Comparison of ENCODE assay signal across 9 cellular contexts in the genomic region with DNA sequence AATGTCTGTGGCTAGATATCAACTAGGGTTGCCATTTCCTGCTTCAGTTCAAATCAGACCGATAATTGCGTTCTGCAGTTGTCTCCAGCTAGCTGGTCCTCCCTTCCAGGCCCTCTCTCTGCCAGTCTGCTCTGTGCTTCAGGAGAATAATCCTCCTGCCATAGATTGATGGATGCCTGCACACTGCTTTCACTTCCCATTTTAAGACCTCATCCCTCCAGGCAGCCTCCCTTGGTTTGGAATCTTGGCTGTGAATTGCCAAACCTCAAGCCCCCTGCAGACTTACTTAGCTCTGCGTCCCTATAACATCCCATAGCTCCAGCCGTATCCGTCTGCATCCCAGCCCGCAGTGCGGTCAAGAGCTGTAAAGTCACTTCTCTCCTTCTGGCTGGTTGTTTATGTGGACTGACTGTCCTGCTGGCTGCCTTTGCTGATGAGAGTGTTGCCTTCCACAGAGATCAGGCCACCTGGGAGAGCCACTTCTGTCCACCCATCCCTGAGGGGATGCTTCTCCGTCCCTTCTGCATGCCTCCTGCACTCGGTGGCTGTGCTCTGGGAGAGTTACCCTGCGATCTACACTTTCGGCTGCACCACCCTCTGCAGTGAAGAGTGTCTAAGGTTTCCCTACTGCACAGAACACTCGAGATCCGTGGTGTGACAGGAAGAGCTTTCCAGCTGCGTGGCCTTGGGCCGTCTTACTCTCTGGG. TPM values are rescaled to one million over a fixed set of nuclear protein-coding genes. Genes with fewer than 3 reads are reported as not detected.
DNase-seq lines count a peak whose midpoint lies in the region; ATAC-seq, FAIRE-seq and TF ChIP-seq lines count a peak whose summit lies in the region.
"Had no signal": no experiment of that assay in that cellular context is flagged by ENCODE, and none has a peak within 500 bp of the region (broad histone marks: within the 10 kb centered on the region; RNA-seq: fewer than 3 reads in every experiment).

No MANE protein-coding gene starts in this region.

- H3K36me3 Mint-ChIP-seq in stimulated activated naive CD8-positive, alpha-beta T cell treated with anti-CD3 and anti-CD28 coated beads, Interleukin-15, Interleukin-2, amounts not matched to agents 100 ng/mL and 50 ng/mL, for 24 hours (ENCODE audit: low read depth): peaks cover 3% of the 10 kb centered on the region
- H3K36me3 Mint-ChIP-seq in activated B cell treated with CpG ODN at 0.5 μM for 24 hours (ENCODE audit: low read depth): no peaks in the 10 kb centered on the region

- peaks cover 97% of the 10 kb centered on the region for H3K4me1 ChIP-seq in HepG2 (ENCODE audit: insufficient read depth, low read length)

- no peaks in the 10 kb centered on the region for H3K9me3 ChIP-seq in HepG2 (ENCODE audit: low read length)

- no peak overlapping the region for H3K27ac Mint-ChIP-seq in stimulated activated naive CD8-positive, alpha-beta T cell treated with anti-CD3 and anti-CD28 coated beads, Interleukin-15, Interleukin-2, amounts not matched to agents 100 ng/mL and 50 ng/mL, for 24 hours
- H3K27ac Mint-ChIP-seq in activated B cell treated with CpG ODN at 0.5 μM for 24 hours: peak overlapping the region; percentile 92

- H3K4me3 ChIP-seq in HepG2 (replicated peaks in 1 of 3; ENCODE audit: insufficient read depth in 1 of 3, low read depth in 2 of 3, low read length in 3 of 3): no peak overlapping the region

- POLR2A ChIA-PET in activated B cell treated with CpG ODN at 0.5 μM for 24 hours (lab: Charles Lee) (interaction anchor here (4.7 kb wide), 1 partner anchor 23 kb away, joined by 144 read pairs; a partner anchor contains a TSS), HepG2 (lab: Yijun Ruan, JAX) (interaction anchor here (1.5 to 7.9 kb wide), 2 partner anchors 20 to 23 kb away, joined by 4 to 217 read pairs; a partner anchor contains a TSS)

- H3K79me2 ChIP-seq in HepG2 (ENCODE audit: insufficient read depth, low read length): no peaks in the 10 kb centered on the region

- intact Hi-C loops in activated B cell treated with CpG ODN at 0.5 μM for 24 hours (cut with micrococcal nuclease): no loop called here
- intact Hi-C loops in HepG2 (cut with micrococcal nuclease; ENCODE audit: unreplicated experiment): no loop called here

- no peak for TF ChIP-seq EP300 in HepG2 (IDR thresholded peaks at IDR 0.05; ENCODE audit: low read depth in 2 of 2, low read length in 2 of 2)
- no peak for TF ChIP-seq EP300 in HepG2 (CRISPR knock-in tag; IDR thresholded peaks at IDR 0.05; ENCODE audit: borderline replicate concordance)

- H3K9ac ChIP-seq in HepG2 (ENCODE audit: insufficient read depth, low read depth, low read length): no peak overlapping the region; the same call in 1 of the 2 replicates

- no peak overlapping the region for H2AFZ ChIP-seq in HepG2 (ENCODE audit: low read length)

- H4K20me1 ChIP-seq in HepG2 (ENCODE audit: insufficient read depth, low read length): no peaks in the 10 kb centered on the region

- H3K27me3 Mint-ChIP-seq in stimulated activated naive CD8-positive, alpha-beta T cell treated with anti-CD3 and anti-CD28 coated beads, Interleukin-15, Interleukin-2, amounts not matched to agents 100 ng/mL and 50 ng/mL, for 24 hours: no peaks in the 10 kb centered on the region
- no peaks in the 10 kb centered on the region for H3K27me3 Mint-ChIP-seq in activated B cell treated with CpG ODN at 0.5 μM for 24 hours

- H3K36me3 ChIP-seq in HepG2 (replicated peaks in 1 of 2; ENCODE audit: control insufficient read depth in 1 of 2, insufficient read depth in 2 of 2, low read length in 2 of 2): no peaks in the 10 kb centered on the region

- H3K27me3 ChIP-seq in HepG2 (ENCODE audit: control insufficient read depth in 1 of 2, insufficient read depth in 2 of 2, low read length in 2 of 2): no peaks in the 10 kb centered on the region

- CTCF ChIA-PET in activated B cell treated with CpG ODN at 0.5 μM for 24 hours (lab: Charles Lee) (no interaction called here), HepG2 (lab: Yijun Ruan, JAX; ENCODE audit: low intra/inter-chr PET ratio, low total read pairs) (no interaction called here)

- peak overlapping the region; percentile 5; the same call in 1 of the 2 replicates for H3K4me2 ChIP-seq in HepG2 (ENCODE audit: low read depth, low read length)

- H3K9me3 Mint-ChIP-seq in stimulated activated naive CD8-positive, alpha-beta T cell treated with anti-CD3 and anti-CD28 coated beads, Interleukin-15, Interleukin-2, amounts not matched to agents 100 ng/mL and 50 ng/mL, for 24 hours: no peaks in the 10 kb centered on the region
- H3K9me3 Mint-ChIP-seq in activated B cell treated with CpG ODN at 0.5 μM for 24 hours: no peaks in the 10 kb centered on the region

- no peak overlapping the region for H3K27ac ChIP-seq in HepG2 (ENCODE audit: extremely low read length, insufficient read depth, low read length)

- no peak for FAIRE-seq in HepG2 (lab: Jason Lieb, UNC)

- H3K4me3 Mint-ChIP-seq in stimulated activated naive CD8-positive, alpha-beta T cell treated with anti-CD3 and anti-CD28 coated beads, Interleukin-15, Interleukin-2, amounts not matched to agents 100 ng/mL and 50 ng/mL, for 24 hours: peak overlapping the region; percentile 64
- H3K4me3 Mint-ChIP-seq in activated B cell treated with CpG ODN at 0.5 μM for 24 hours: peak overlapping the region; percentile 5

- 89% methylated on average over 11 of the region's 15 CpGs for WGBS in HepG2 (ENCODE audit: low lambda C conversion rate)

- in situ Hi-C loops in HepG2 (cut with HindIII; ENCODE audit: extremely low pct_ligation_motif_present, low pct_unique_long_range_greater_than_20kb): no loop called here

- BruUV-seq in HepG2 (replicated peaks; lab: Mats Ljungman, UMichigan): no TSS peak

- no peak for DNase-seq in stimulated activated naive CD8-positive, alpha-beta T cell treated with anti-CD3 and anti-CD28 coated beads, Interleukin-15, Interleukin-2, amounts not matched to agents 100 U/mL and 50 U/mL, for 24 hours
- no peak for DNase-seq in activated B cell treated with CpG ODN at 0.5 μM for 24 hours
- no peak for DNase-seq in HepG2 (ENCODE audit: low spot score)
- no peak for DNase-seq in DMS79 treated with DMSO at 0.1 percent for 48 hours (lab: John Stamatoyannopoulos, UW)
- no peak for DNase-seq in NCI-H1930 (lab: John Stamatoyannopoulos, UW)
- no peak for DNase-seq in middle frontal gyrus (ENCODE audit: extremely low spot score, low spot score)
- DNase-seq: retina had no signal

- no peak for TF ChIP-seq RAD21 in HepG2 (CRISPR knock-in tag; IDR thresholded peaks at IDR 0.05)

- H3K4me1 Mint-ChIP-seq in stimulated activated naive CD8-positive, alpha-beta T cell treated with anti-CD3 and anti-CD28 coated beads, Interleukin-15, Interleukin-2, amounts not matched to agents 100 ng/mL and 50 ng/mL, for 24 hours (ENCODE audit: low read depth): no peaks in the 10 kb centered on the region
- peaks cover 82% of the 10 kb centered on the region for H3K4me1 Mint-ChIP-seq in activated B cell treated with CpG ODN at 0.5 μM for 24 hours

- ATAC-seq in stimulated activated naive CD8-positive, alpha-beta T cell treated with anti-CD3 and anti-CD28 coated beads, Interleukin-15, Interleukin-2, amounts not matched to agents 100 U/mL and 50 U/mL, for 24 hours: no peak
- ATAC-seq in activated B cell treated with CpG ODN at 0.5 μM for 24 hours (ENCODE audit: low read depth) (no peak), HepG2 (no peak), GM21576 (IDR thresholded peaks at IDR 0.05; ENCODE audit: unreplicated experiment) (no peak)

- TF ChIP-seq CTCF in activated B cell treated with CpG ODN at 0.5 μM for 24 hours (IDR thresholded peaks at IDR 0.05) (no peak), HepG2 (CRISPR knock-in tag; IDR thresholded peaks at IDR 0.05) (no peak)

- no peak for TF ChIP-seq POLR2A in HepG2 (IDR thresholded peaks at IDR 0.05; ENCODE audit: insufficient read depth in 1 of 2, low read depth in 2 of 2, low read length in 2 of 2)

RNA-seq across cellular contexts. Expression of a gene that starts 22.4 kb away (rescaled TPM):
- total RNA-seq in activated B cell treated with CpG ODN at 0.5 μM for 24 hours: 134 and 151 TPM in 2 replicates
- 13.5 and 27.0 TPM in 2 replicates for total RNA-seq in HepG2 (2016; rRNA removed; fragmentation: Illumina TruSeq; extraction: Trizol)
- total RNA-seq in HepG2 (2016; cell fraction: cytosol; rRNA removed; fragmentation: Illumina TruSeq; extraction: Trizol; ENCODE audit: low read depth): 17.4 and 21.1 TPM in 2 replicates
- total RNA-seq in HepG2 (2016; cell fraction: insoluble cytoplasmic fraction; rRNA removed; fragmentation: Illumina TruSeq; extraction: Trizol): 13.7 and 28.9 TPM in 2 replicates
- total RNA-seq in HepG2 (2016; cell fraction: membrane; rRNA removed; fragmentation: Illumina TruSeq; extraction: Trizol): 23.0 and 29.0 TPM in 2 replicates
- total RNA-seq in HepG2 (2016; cell fraction: nucleus; rRNA removed; fragmentation: Illumina TruSeq; extraction: Trizol): 106 and 113 TPM in 2 replicates
- 71.9 and 75.4 TPM in 2 replicates for polyA plus RNA-seq in HepG2 (2011; rRNA removed)
- polyA plus RNA-seq in HepG2 (2011; cell fraction: cytosol; rRNA removed): 35.6 and 36.3 TPM in 2 replicates
- 201 and 233 TPM in 2 replicates for polyA plus RNA-seq in HepG2 (2011; cell fraction: nucleus; rRNA removed)
- polyA plus RNA-seq in HepG2 (2012): 28.6 and 64.6 TPM in 2 replicates
- polyA plus RNA-seq in HepG2 (2016; cell fraction: cytosol; fragmentation: Illumina TruSeq; extraction: Trizol; ENCODE audit: low read depth): 2.8 and 3.6 TPM in 2 replicates
- 25.4 and 29.8 TPM in 2 replicates for polyA plus RNA-seq in HepG2 (2016; cell fraction: insoluble cytoplasmic fraction; fragmentation: Illumina TruSeq; extraction: Trizol; ENCODE audit: low read depth)
- polyA plus RNA-seq in HepG2 (2016; cell fraction: membrane; fragmentation: Illumina TruSeq; extraction: Trizol; ENCODE audit: low read depth): 11.0 and 14.7 TPM in 2 replicates
- polyA plus RNA-seq in HepG2 (2016; cell fraction: nucleus; fragmentation: Illumina TruSeq; extraction: Trizol; ENCODE audit: insufficient read depth, low read depth): 165 and 176 TPM in 2 replicates
- 46.3 and 318 TPM in 2 replicates for polyA minus RNA-seq in HepG2 (2011; rRNA and poly(A)+ RNA removed; ENCODE audit: low replicate concordance)
- 50.8 and 67.4 TPM in 2 replicates for polyA minus RNA-seq in HepG2 (2011; cell fraction: cytosol; rRNA and poly(A)+ RNA removed)
- polyA minus RNA-seq in HepG2 (2011; cell fraction: nucleus; rRNA and poly(A)+ RNA removed): 544 and 615 TPM in 2 replicates
